ENCODE assay signal across 9 cellular contexts in the genomic region with DNA sequence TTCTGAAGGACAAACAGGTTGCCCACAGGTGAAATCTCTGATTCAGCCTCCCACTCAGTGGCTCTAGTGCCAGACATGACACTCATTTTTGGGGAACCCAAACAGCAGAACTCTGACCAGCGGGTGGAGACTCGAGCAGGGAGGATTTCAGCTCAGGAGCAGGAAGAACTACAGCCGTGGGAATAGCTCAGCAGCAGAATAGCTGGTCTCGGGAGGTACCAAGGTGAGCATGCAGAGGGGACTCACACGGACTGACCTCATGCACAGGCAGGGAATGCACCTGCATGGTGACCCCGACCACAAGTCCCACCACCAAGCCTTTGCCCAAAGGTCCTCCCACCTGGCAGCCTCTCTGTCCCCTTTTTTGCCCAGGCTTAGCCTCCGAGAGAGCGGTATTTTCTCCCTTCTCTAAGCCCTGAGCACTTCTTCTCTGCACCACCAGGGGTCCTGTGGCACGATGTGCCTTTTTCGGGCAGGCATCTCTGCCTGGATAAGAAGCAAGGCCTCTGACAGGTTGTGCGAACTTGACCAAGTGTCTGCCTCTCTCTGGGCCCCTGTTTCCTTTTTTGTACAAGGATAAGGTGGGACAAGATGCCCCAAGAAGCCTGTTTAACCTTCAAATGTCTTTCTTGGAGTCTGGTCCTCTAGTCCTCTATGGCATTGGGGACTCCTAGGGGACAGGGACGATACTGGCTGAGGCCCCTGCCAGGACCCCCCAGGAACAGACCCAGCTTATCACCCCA. TPM values are rescaled to one million over a fixed set of nuclear protein-coding genes. Genes with fewer than 3 reads are reported as not detected.
DNase-seq lines count a peak whose midpoint lies in the region; ATAC-seq and TF ChIP-seq lines count a peak whose summit lies in the region.
"Had no signal": no experiment of that assay in that cellular context is flagged by ENCODE, and none has a peak within 500 bp of the region (broad histone marks: within the 10 kb centered on the region; RNA-seq: fewer than 3 reads in every experiment).

No MANE protein-coding gene starts in this region.

- no peaks in the 10 kb centered on the region for H3K79me2 ChIP-seq in H9 (ENCODE audit: insufficient read depth, low read length)

- H3K4me1 ChIP-seq in H9 (ENCODE audit: insufficient read depth, low read length) (peaks cover 3% of the 10 kb centered on the region), gastrocnemius medialis (peaks cover 8 to 9% of the 10 kb centered on the region in 2 donors)

- no peak overlapping the region for H3T11ph ChIP-seq in H9 (ENCODE audit: low read length)

- no peak overlapping the region for H2BK15ac ChIP-seq in H9 (ENCODE audit: low read depth, low read length)

- no peak overlapping the region for H3K14ac ChIP-seq in H9 (ENCODE audit: insufficient read depth, low read length)

- no peak overlapping the region for H4K91ac ChIP-seq in H9 (ENCODE audit: insufficient read length, low read depth, low read length)

- H3K23ac ChIP-seq in H9 (ENCODE audit: insufficient read length, low read depth, low read length) = no peak overlapping the region

- no peaks in the 10 kb centered on the region; the same call in none of the 2 replicates for H3K27me3 Mint-ChIP-seq in H9 (ENCODE audit: low read depth)
- H3K27me3 Mint-ChIP-seq in activated T-helper 2 cell treated with anti-CD3 and anti-CD28 coated beads, Interferon-gamma antibody, Interleukin-2, Interleukin-4, amounts not matched to agents 10 μg/mL and 5 μg/mL and 100 μg/mL, durations not matched to agents 14 hours and 24 hours and 36 hours (ENCODE audit: low read depth) = no peaks in the 10 kb centered on the region

- no peak overlapping the region for H3K56ac ChIP-seq in H9 (ENCODE audit: insufficient read length, low read depth, low read length)

- peak; percentile 60 to 61 for ATAC-seq in gastrocnemius medialis
- no peak for ATAC-seq in GM21825 (IDR thresholded peaks at IDR 0.05; ENCODE audit: unreplicated experiment)
- ATAC-seq in GM18505 (IDR thresholded peaks at IDR 0.05; ENCODE audit: unreplicated experiment) = no peak

- H4K20me1 ChIP-seq in H9 (ENCODE audit: control insufficient read depth, insufficient read depth, insufficient read length) = no peaks in the 10 kb centered on the region

- no CpG with 5 or more reads among the region's 12 CpGs for WGBS in H9 (ENCODE audit: extremely low coverage, insufficient read length, low lambda C conversion rate)

- no peaks in the 10 kb centered on the region; a peak in 1 of 5 replicates for H3K9me3 Mint-ChIP-seq in H9
- no peaks in the 10 kb centered on the region for H3K9me3 Mint-ChIP-seq in activated T-helper 2 cell treated with anti-CD3 and anti-CD28 coated beads, Interferon-gamma antibody, Interleukin-2, Interleukin-4, amounts not matched to agents 10 μg/mL and 5 μg/mL and 100 μg/mL, durations not matched to agents 14 hours and 24 hours and 36 hours

- H4K5ac ChIP-seq in H9 (ENCODE audit: insufficient read length, low read depth, low read length) = no peak overlapping the region

- no peak overlapping the region for H2BK12ac ChIP-seq in H9 (ENCODE audit: insufficient read length, low read depth, low read length)

- peaks cover 8 to 11% of the 10 kb centered on the region in 2 experiments for H3K4me1 Mint-ChIP-seq in H9
- H3K4me1 Mint-ChIP-seq in activated T-helper 2 cell treated with anti-CD3 and anti-CD28 coated beads, Interferon-gamma antibody, Interleukin-2, Interleukin-4, amounts not matched to agents 10 μg/mL and 5 μg/mL and 100 μg/mL, durations not matched to agents 14 hours and 24 hours and 36 hours (ENCODE audit: low read depth) = peaks cover 18% of the 10 kb centered on the region

- H3K4me3 Mint-ChIP-seq in H9 = no peak overlapping the region
- H3K4me3 Mint-ChIP-seq in activated T-helper 2 cell treated with anti-CD3 and anti-CD28 coated beads, Interferon-gamma antibody, Interleukin-2, Interleukin-4, amounts not matched to agents 10 μg/mL and 5 μg/mL and 100 μg/mL, durations not matched to agents 14 hours and 24 hours and 36 hours (ENCODE audit: low read depth) = no peak overlapping the region

- H3K23me2 ChIP-seq in H9 (ENCODE audit: insufficient read length, low read depth, low read length, poor library complexity, severe bottlenecking) = no peaks in the 10 kb centered on the region

- no peak overlapping the region for H2BK5ac ChIP-seq in H9 (ENCODE audit: insufficient read length, low read length)

- H3K27me3 ChIP-seq in H9 (ENCODE audit: insufficient read depth, low read length) (no peaks in the 10 kb centered on the region), gastrocnemius medialis (no peaks in the 10 kb centered on the region)

- no peaks in the 10 kb centered on the region for H3K79me1 ChIP-seq in H9 (ENCODE audit: insufficient read depth, low read depth, low read length, poor library complexity, severe bottlenecking)

- no peak overlapping the region for H2AFZ ChIP-seq in H9 (ENCODE audit: low read length)

- no peaks in the 10 kb centered on the region for H3K36me3 Mint-ChIP-seq in H9 (ENCODE audit: insufficient read depth in 1 of 3, low read depth in 3 of 3)
- no peaks in the 10 kb centered on the region for H3K36me3 Mint-ChIP-seq in activated T-helper 2 cell treated with anti-CD3 and anti-CD28 coated beads, Interferon-gamma antibody, Interleukin-2, Interleukin-4, amounts not matched to agents 10 μg/mL and 5 μg/mL and 100 μg/mL, durations not matched to agents 14 hours and 24 hours and 36 hours (ENCODE audit: low read depth)

- H2AK5ac ChIP-seq in H9 (ENCODE audit: insufficient read length, low read length) = no peak overlapping the region

- no peak overlapping the region for H2BK20ac ChIP-seq in H9 (ENCODE audit: low read depth, low read length, poor library complexity, severe bottlenecking)

- H3K9me3 ChIP-seq in H9 (ENCODE audit: control insufficient read depth, low read depth, low read length) (no peaks in the 10 kb centered on the region), gastrocnemius medialis (no peaks in the 10 kb centered on the region)

- H3K27ac Mint-ChIP-seq in H9 = no peak overlapping the region; a peak in 1 of 7 replicates
- no peak overlapping the region for H3K27ac Mint-ChIP-seq in activated T-helper 2 cell treated with anti-CD3 and anti-CD28 coated beads, Interferon-gamma antibody, Interleukin-2, Interleukin-4, amounts not matched to agents 10 μg/mL and 5 μg/mL and 100 μg/mL, durations not matched to agents 14 hours and 24 hours and 36 hours

- no peak overlapping the region for H3K18ac ChIP-seq in H9 (ENCODE audit: insufficient read length, low read depth, low read length)

- intact Hi-C loops in activated T-helper 2 cell treated with anti-CD3 and anti-CD28 coated beads, Interferon-gamma antibody, Interleukin-2, Interleukin-4, amounts not matched to agents 10 μg/mL and 5 μg/mL and 100 μg/mL, durations not matched to agents 14 hours and 24 hours and 36 hours (cut with micrococcal nuclease) = loop anchor here (2.0 kb wide), 1 partner anchor 19 kb away; no protein-coding TSS in a partner anchor
- intact Hi-C loops in gastrocnemius medialis (cut with DNase I; ENCODE audit: low total_unique reads) = no loop called here

- in situ Hi-C loops in gastrocnemius medialis (cut with MboI; ENCODE audit: low sequenced_read_pairs in 4 of 4) = no loop called here

- no peak overlapping the region for H3K4me3 ChIP-seq in gastrocnemius medialis
- H3K4me3 ChIP-seq: skin epidermis had no signal

- H3K9ac ChIP-seq in H9 (ENCODE audit: extremely low read depth, insufficient read length, low read length) = no peak overlapping the region

- no peaks in the 10 kb centered on the region for H3K36me3 ChIP-seq in gastrocnemius medialis

- no peak overlapping the region for H3K4me2 ChIP-seq in H9 (ENCODE audit: insufficient read depth, insufficient read length, low read length)

- TF ChIP-seq CTCF in H9 (conservative IDR thresholded peaks at IDR 0.05) (peak; percentile 81), gastrocnemius medialis (IDR thresholded peaks at IDR 0.05 in 4 of 5, conservative IDR thresholded peaks at IDR 0.05 in 1 of 5) (peak; percentile 51 to 76 (median 72))

- H3K27ac ChIP-seq in H9 (ENCODE audit: insufficient read length, low read depth, low read length) (no peak overlapping the region), gastrocnemius medialis (no peak overlapping the region)

- no peak for TF ChIP-seq POLR2A in gastrocnemius medialis (IDR thresholded peaks at IDR 0.05)
- TF ChIP-seq POLR2A in GM18505 (IDR thresholded peaks at IDR 0.05; ENCODE audit: borderline replicate concordance, extremely low read depth, insufficient read depth, insufficient read length) = no peak

- no peak overlapping the region for H4K8ac ChIP-seq in H9 (replicated peaks; ENCODE audit: insufficient read length, low read depth, low read length)

- DNase-seq in CD1c-positive myeloid dendritic cell (ENCODE audit: extremely low spot score) (peak; percentile 67), H9 (peak; percentile 85), RPMI8226 (peak; percentile 86), germinal center (ENCODE audit: low spot score) (peak; percentile 69), gastrocnemius medialis (no peak)
- DNase-seq in activated T-helper 2 cell treated with anti-CD3 and anti-CD28 coated beads, Interferon-gamma antibody, Interleukin-2, Interleukin-4, amounts not matched to agents 10 μg/mL and 5 μg/mL and 100 μg/mL, durations not matched to agents 14 hours and 24 hours and 36 hours (ENCODE audit: low spot score) = peak; percentile 54

- H2BK120ac ChIP-seq in H9 (ENCODE audit: low read depth, low read length, poor library complexity, severe bottlenecking) = no peak overlapping the region

- H3K4ac ChIP-seq in H9 (ENCODE audit: low read depth, low read length) = no peak overlapping the region

RNA-seq across cellular contexts. Expression of gene FGR, which starts 8.8 kb away (rescaled TPM):
- total RNA-seq in H9 (2021) (0.15 TPM in 1 of 2 replicates, not detected in the other), gastrocnemius medialis (1 to 10 TPM; 1.3 to 5.8 (median 4.7) TPM)
- total RNA-seq in activated T-helper 2 cell treated with anti-CD3 and anti-CD28 coated beads, Interferon-gamma antibody, Interleukin-2, Interleukin-4, amounts not matched to agents 10 μg/mL and 5 μg/mL and 100 μg/mL, durations not matched to agents 14 hours and 24 hours and 36 hours = 0.07 and 0.25 TPM in 2 replicates

RNA-seq across cellular contexts. Expression of gene IFI6, which starts 28.2 kb away (rescaled TPM):
- total RNA-seq in H9 (2021) (4.3 and 6.4 TPM in 2 replicates), gastrocnemius medialis (10 to 100 TPM in 3 of 4 donors, 1 to 10 TPM in 1; 7.7 to 25.1 (median 14.5) TPM)
- 35.0 and 35.2 TPM in 2 replicates for total RNA-seq in activated T-helper 2 cell treated with anti-CD3 and anti-CD28 coated beads, Interferon-gamma antibody, Interleukin-2, Interleukin-4, amounts not matched to agents 10 μg/mL and 5 μg/mL and 100 μg/mL, durations not matched to agents 14 hours and 24 hours and 36 hours

RNA-seq across cellular contexts. Expression of gene AHDC1, which starts 39.9 kb away (rescaled TPM):
- total RNA-seq in H9 (2021) (23.7 and 29.4 TPM in 2 replicates), gastrocnemius medialis (10 to 100 TPM; 22.2 to 57.9 (median 35.2) TPM)
- total RNA-seq in activated T-helper 2 cell treated with anti-CD3 and anti-CD28 coated beads, Interferon-gamma antibody, Interleukin-2, Interleukin-4, amounts not matched to agents 10 μg/mL and 5 μg/mL and 100 μg/mL, durations not matched to agents 14 hours and 24 hours and 36 hours = 28.5 and 29.3 TPM in 2 replicates

Comparison
In these comparisons a context has a peak if more than half of its experiments do, and no peak if none do; other contexts are left out.
1. DNase-seq: peak in CD1c-positive myeloid dendritic cell (single experiment), H9 (single experiment), RPMI8226 (single experiment), activated T-helper 2 cell treated with anti-CD3 and anti-CD28 coated beads, Interferon-gamma antibody, Interleukin-2, Interleukin-4, amounts not matched to agents 10 μg/mL and 5 μg/mL and 100 μg/mL, durations not matched to agents 14 hours and 24 hours and 36 hours (single experiment) and germinal center (single experiment); none in gastrocnemius medialis (0 of 2).
2. ATAC-seq: peak in gastrocnemius medialis (2 of 2); none in GM21825 (single experiment) and GM18505 (single experiment).